12 cellular contexts compared by ENCODE assay signal in genomic region chr21:42003051-42003461, GRCh38. TPM values are rescaled to one million over a fixed set of nuclear protein-coding genes. Genes with fewer than 3 reads are reported as not detected.
DNase-seq lines count a peak whose midpoint lies in the region; ATAC-seq and TF ChIP-seq lines count a peak whose summit lies in the region.
"Had no signal": no experiment of that assay in that cellular context is flagged by ENCODE, and none has a peak within 500 bp of the region (broad histone marks: within the 10 kb centered on the region; RNA-seq: fewer than 3 reads in every experiment).

No MANE protein-coding gene starts in this region.

- POLR2A ChIA-PET in CD4-positive, alpha-beta T cell (lab: Charles Lee): no interaction called here

- no peaks in the 10 kb centered on the region for H4K20me1 ChIP-seq in osteoblast (ENCODE audit: insufficient read depth, low read length)

- H3K36me3 ChIP-seq in osteoblast (ENCODE audit: insufficient read depth, low read length): peaks cover 24% of the 10 kb centered on the region
- peaks cover 0 to 18% of the 10 kb centered on the region in 2 donors for H3K36me3 ChIP-seq in ascending aorta

- peaks cover 19% of the 10 kb centered on the region for H3K4me1 ChIP-seq in osteoblast (ENCODE audit: insufficient read depth, low read length)
- peaks cover 0 to 5% of the 10 kb centered on the region in 2 donors for H3K4me1 ChIP-seq in ascending aorta

- H3K79me2 ChIP-seq in osteoblast (ENCODE audit: insufficient read depth, low read length): peaks cover 69% of the 10 kb centered on the region

- no peak overlapping the region for H3K27ac ChIP-seq in CD4-positive, alpha-beta T cell (ENCODE audit: low read depth, low read length)
- H3K27ac ChIP-seq in osteoblast (ENCODE audit: low read depth, low read length) (peak overlapping the region; percentile 95), ascending aorta (no peak overlapping the region)

- H3K4me3 ChIP-seq in osteoblast (ENCODE audit: insufficient read depth, low read length) (no peak overlapping the region), ascending aorta (no peak overlapping the region)
- H3K4me3 ChIP-seq: lung had no signal

- CTCF ChIA-PET in CD4-positive, alpha-beta T cell (lab: Charles Lee): no interaction called here
- CTCF ChIA-PET in activated naive CD4-positive, alpha-beta T cell treated with anti-CD3 and anti-CD28 coated beads for 36 hours (lab: Charles Lee): no interaction called here

- no peaks in the 10 kb centered on the region for H3K9me3 ChIP-seq in CD4-positive, alpha-beta T cell (ENCODE audit: control insufficient read depth, low read length)
- H3K9me3 ChIP-seq in osteoblast (ENCODE audit: low read depth, low read length) (no peaks in the 10 kb centered on the region), ascending aorta (no peaks in the 10 kb centered on the region)

- peaks cover 62% of the 10 kb centered on the region for H3K36me3 Mint-ChIP-seq in CD4-positive, alpha-beta T cell (ENCODE audit: low read depth)
- peaks cover 42% of the 10 kb centered on the region for H3K36me3 Mint-ChIP-seq in activated naive CD4-positive, alpha-beta T cell treated with anti-CD3 and anti-CD28 coated beads for 36 hours (ENCODE audit: low read depth)

- TF ChIP-seq CTCF in CD4-positive, alpha-beta T cell (IDR thresholded peaks at IDR 0.05): no peak
- TF ChIP-seq CTCF in osteoblast (IDR thresholded peaks at IDR 0.05; ENCODE audit: extremely low read depth, low read depth, low read length) (no peak), ascending aorta (IDR thresholded peaks at IDR 0.05) (no peak)

- H3K27me3 ChIP-seq in CD4-positive, alpha-beta T cell (ENCODE audit: control insufficient read depth, insufficient read depth, low read length): no peaks in the 10 kb centered on the region
- H3K27me3 ChIP-seq in osteoblast (ENCODE audit: insufficient read depth, low read length) (no peaks in the 10 kb centered on the region), ascending aorta (no peaks in the 10 kb centered on the region)

- no peak for DNase-seq in CD4-positive, alpha-beta T cell
- peak; percentile 38 for DNase-seq in activated naive CD4-positive, alpha-beta T cell treated with anti-CD3 and anti-CD28 coated beads for 36 hours
- peak; percentile 21 for DNase-seq in osteoblast (ENCODE audit: insufficient read length, low spot score, missing footprints)
- no peak for DNase-seq in NCI-H2196 treated with DMSO at 0.1 percent for 48 hours (lab: John Stamatoyannopoulos, UW; ENCODE audit: unreplicated experiment)
- DNase-seq in NCI-H1417 (lab: John Stamatoyannopoulos, UW): no peak
- DNase-seq in ascending aorta (ENCODE audit: low spot score in 2 of 2): no peak
- DNase-seq: NCI-H1092, small intestine had no signal

- no peak for ATAC-seq in CD4-positive, alpha-beta T cell (ENCODE audit: poor library complexity)
- ATAC-seq in HG03469 (IDR thresholded peaks at IDR 0.05; ENCODE audit: unreplicated experiment) (peak; percentile 21), HG02588 (IDR thresholded peaks at IDR 0.05; ENCODE audit: unreplicated experiment) (no peak)

- H3K27me3 Mint-ChIP-seq in CD4-positive, alpha-beta T cell: no peaks in the 10 kb centered on the region
- H3K27me3 Mint-ChIP-seq in activated naive CD4-positive, alpha-beta T cell treated with anti-CD3 and anti-CD28 coated beads for 36 hours (ENCODE audit: low read depth): no peaks in the 10 kb centered on the region
- H3K27me3 Mint-ChIP-seq: type B pancreatic cell had no signal

- H3K27ac Mint-ChIP-seq in CD4-positive, alpha-beta T cell: peak overlapping the region; percentile 36
- H3K27ac Mint-ChIP-seq in activated naive CD4-positive, alpha-beta T cell treated with anti-CD3 and anti-CD28 coated beads for 36 hours: peak overlapping the region; percentile 86
- H3K27ac Mint-ChIP-seq: type B pancreatic cell had no signal

- no peak overlapping the region for H3K4me3 Mint-ChIP-seq in CD4-positive, alpha-beta T cell
- peak overlapping the region; percentile 27 for H3K4me3 Mint-ChIP-seq in activated naive CD4-positive, alpha-beta T cell treated with anti-CD3 and anti-CD28 coated beads for 36 hours
- H3K4me3 Mint-ChIP-seq: type B pancreatic cell had no signal

- intact Hi-C loops in CD4-positive, alpha-beta T cell (cut with DNase I, micrococcal nuclease): loop anchor here in 1 of 2 experiments (10.0 kb wide), 1 partner anchor 118 kb away; no protein-coding TSS in a partner anchor
- intact Hi-C loops in activated naive CD4-positive, alpha-beta T cell treated with anti-CD3 and anti-CD28 coated beads for 36 hours (cut with micrococcal nuclease): loop anchor here (2.0 to 10.0 kb wide), 4 partner anchors 60 to 402 kb away; partner anchors contain the start of genes PRDM15 and UBASH3A
- intact Hi-C loops in ascending aorta (cut with DNase I): no loop called here

- H3K4me1 Mint-ChIP-seq in CD4-positive, alpha-beta T cell (ENCODE audit: low read depth): peaks cover 50% of the 10 kb centered on the region
- H3K4me1 Mint-ChIP-seq in activated naive CD4-positive, alpha-beta T cell treated with anti-CD3 and anti-CD28 coated beads for 36 hours (ENCODE audit: low read depth): peaks cover 68% of the 10 kb centered on the region

- H2AFZ ChIP-seq in osteoblast (ENCODE audit: low read length): no peak overlapping the region

- no peaks in the 10 kb centered on the region for H3K9me3 Mint-ChIP-seq in CD4-positive, alpha-beta T cell
- H3K9me3 Mint-ChIP-seq in activated naive CD4-positive, alpha-beta T cell treated with anti-CD3 and anti-CD28 coated beads for 36 hours: no peaks in the 10 kb centered on the region
- H3K9me3 Mint-ChIP-seq: type B pancreatic cell had no signal

- peak overlapping the region; percentile 35 for H3K4me2 ChIP-seq in osteoblast (ENCODE audit: insufficient read depth, low read length)

RNA-seq across cellular contexts. Expression of gene ZBTB21, which starts 7.1 kb away (rescaled TPM):
- 100 to 1,000 TPM; 132 to 139 TPM for total RNA-seq in CD4-positive, alpha-beta T cell
- total RNA-seq in activated naive CD4-positive, alpha-beta T cell treated with anti-CD3 and anti-CD28 coated beads for 36 hours: 10 to 100 TPM; 27.8 to 28.0 TPM
- 12.7 and 13.8 TPM in 2 replicates for total RNA-seq in osteoblast
- total RNA-seq in ascending aorta: 11.1 TPM

RNA-seq across cellular contexts. Expression of gene C2CD2, which starts 49.2 kb away (rescaled TPM):
- total RNA-seq in CD4-positive, alpha-beta T cell: 1 to 10 TPM; 8.2 to 8.8 TPM
- total RNA-seq in activated naive CD4-positive, alpha-beta T cell treated with anti-CD3 and anti-CD28 coated beads for 36 hours: 1 to 10 TPM; 6.9 to 7.3 TPM
- total RNA-seq in osteoblast (33.9 and 40.9 TPM in 2 replicates), ascending aorta (45.0 TPM)

Comparison
In these comparisons a context has a peak if more than half of its experiments do, and no peak if none do; other contexts are left out.
1. DNase-seq: peak in activated naive CD4-positive, alpha-beta T cell treated with anti-CD3 and anti-CD28 coated beads for 36 hours (single experiment) and osteoblast (single experiment); none in CD4-positive, alpha-beta T cell (0 of 10), NCI-H2196 treated with DMSO at 0.1 percent for 48 hours (single experiment), NCI-H1417 (0 of 3) and ascending aorta (0 of 2).